ENCODE assay signal across 8 cellular contexts in genomic region chr12:18430425-18431048, GRCh38.
A peak's percentile ranks its signal among the peaks of the same experiment; 100 is the strongest.
DNase-seq lines count a peak whose midpoint lies in the region; ATAC-seq, FAIRE-seq and TF ChIP-seq lines count a peak whose summit lies in the region.

No MANE protein-coding gene starts in this region.

- no peak for FAIRE-seq in pancreas (lab: Jason Lieb, UNC)

- TF ChIP-seq CTCF in fibroblast of pulmonary artery (IDR thresholded peaks at IDR 0.05; ENCODE audit: low read length, missing control alignments) (peak; percentile 99), pancreas (IDR thresholded peaks at IDR 0.05) (peak; percentile 44 to 72 (median 58))

- intact Hi-C loops in pancreas (cut with DNase I), result no loop called here

- H3K9me3 ChIP-seq in pancreas, result no peaks in the 10 kb centered on the region

- H3K27me3 ChIP-seq in pancreas, result no peaks in the 10 kb centered on the region

- no peaks in the 10 kb centered on the region for H3K4me1 ChIP-seq in pancreas

- peak; percentile 3 for DNase-seq in activated CD4-positive, alpha-beta T cell treated with anti-CD3 and anti-CD28 coated beads for 48 hours
- DNase-seq in activated CD4-positive, alpha-beta T cell treated with anti-CD3 and anti-CD28 coated beads, Interleukin-2, amount 50 U/mL, for 1 hour, result no peak
- peak; percentile 19 for DNase-seq in RPMI8226
- peak; percentile 80 for DNase-seq in fibroblast of pulmonary artery (ENCODE audit: low read depth)
- peak in 4 of 6 donors; percentile 23 to 67 (median 36) for DNase-seq in pancreas
- DNase-seq in OCI-M2 (lab: John Stamatoyannopoulos, UW; ENCODE audit: unreplicated experiment), result no peak

- 32% methylated on average over 3 of the region's 3 CpGs for WGBS in pancreas, 2 donors

- no peaks in the 10 kb centered on the region for H3K36me3 ChIP-seq in pancreas

- H3K4me3 ChIP-seq in fibroblast of pulmonary artery (replicated peaks; ENCODE audit: low read depth, low read length), result no peak overlapping the region
- H3K4me3 ChIP-seq in pancreas, result no peak overlapping the region

- no peak overlapping the region for H3K27ac ChIP-seq in pancreas

- ATAC-seq in HG03442 (IDR thresholded peaks at IDR 0.05; ENCODE audit: unreplicated experiment), result peak; percentile 69
- peak; percentile 82 to 97 (median 93) for ATAC-seq in pancreas
- ATAC-seq in HG03108 (IDR thresholded peaks at IDR 0.05; ENCODE audit: unreplicated experiment), result no peak

Comparison
In these comparisons a context has a peak if more than half of its experiments do, and no peak if none do; other contexts are left out.
1. DNase-seq: peak in activated CD4-positive, alpha-beta T cell treated with anti-CD3 and anti-CD28 coated beads for 48 hours (single experiment), RPMI8226 (single experiment), fibroblast of pulmonary artery (single experiment) and pancreas (4 of 6); none in activated CD4-positive, alpha-beta T cell treated with anti-CD3 and anti-CD28 coated beads, Interleukin-2, amount 50 U/mL, for 1 hour (single experiment) and OCI-M2 (single experiment).